8 cellular contexts compared by ENCODE assay signal in genomic region chr1:185317034-185317885, GRCh38.
DNase-seq lines count a peak whose midpoint lies in the region; ATAC-seq, FAIRE-seq and TF ChIP-seq lines count a peak whose summit lies in the region.

Gene IVNS1ABP (minus strand): TSS chr1:185317243. CDS start chr1:185309493, 7,750 bp downstream.

- H3K9me3 ChIP-seq in RWPE2 (ENCODE audit: severe bottlenecking), result no peaks in the 10 kb centered on the region

- H3K27ac ChIP-seq in RWPE2 (ENCODE audit: poor library complexity, severe bottlenecking), result peak within 1 kb of the TSS; percentile 87

- H3K27me3 ChIP-seq in RWPE2 (ENCODE audit: insufficient read depth, poor library complexity, severe bottlenecking), result no peaks in the 10 kb centered on the region

- DNase-seq in ELR (ENCODE audit: low read depth) (peak; percentile 94), H54 (ENCODE audit: insufficient read length, low spot score) (peak; percentile 95), LoVo (ENCODE audit: low spot score) (peak; percentile 96), RWPE2 (ENCODE audit: low spot score) (peak; percentile 92), fibroblast of pulmonary artery (ENCODE audit: low read depth) (peak; percentile 91)
- peak; percentile 93 for DNase-seq in activated T-helper 9 cell treated with anti-CD3 and anti-CD28 coated beads, Interleukin-2, amount 50 U/mL, for 16 hours (ENCODE audit: low read depth)

- peaks cover under 1% of the 10 kb centered on the region for H3K36me3 Mint-ChIP-seq in nephron (ENCODE audit: low read depth)
- H3K36me3 Mint-ChIP-seq in stimulated activated naive CD8-positive, alpha-beta T cell treated with anti-CD3 and anti-CD28 coated beads, Interleukin-15, Interleukin-2, amounts not matched to agents 100 ng/mL and 50 ng/mL, for 24 hours (ENCODE audit: low read depth), result peaks cover 40% of the 10 kb centered on the region

- H3K27ac Mint-ChIP-seq in nephron, result peak within 1 kb of the TSS; percentile 96 to 99 (median 96)
- H3K27ac Mint-ChIP-seq in stimulated activated naive CD8-positive, alpha-beta T cell treated with anti-CD3 and anti-CD28 coated beads, Interleukin-15, Interleukin-2, amounts not matched to agents 100 ng/mL and 50 ng/mL, for 24 hours, result peak within 1 kb of the TSS; percentile 99

- peak; percentile 70 for ATAC-seq in RWPE2 (ENCODE audit: low read depth)

- H3K4me1 Mint-ChIP-seq in nephron, result peaks cover 51% of the 10 kb centered on the region
- H3K4me1 Mint-ChIP-seq in stimulated activated naive CD8-positive, alpha-beta T cell treated with anti-CD3 and anti-CD28 coated beads, Interleukin-15, Interleukin-2, amounts not matched to agents 100 ng/mL and 50 ng/mL, for 24 hours (ENCODE audit: low read depth), result peaks cover 57% of the 10 kb centered on the region

- TF ChIP-seq POLR2A in H54 (IDR thresholded peaks at IDR 0.05; ENCODE audit: low read depth, low read length), result peak; percentile 98

- peaks cover 16% of the 10 kb centered on the region for H3K36me3 ChIP-seq in RWPE2 (ENCODE audit: low read depth)

- peaks cover 41% of the 10 kb centered on the region for H3K4me1 ChIP-seq in RWPE2 (ENCODE audit: insufficient read depth, poor library complexity, severe bottlenecking)

- no peaks in the 10 kb centered on the region for H3K27me3 Mint-ChIP-seq in nephron (ENCODE audit: low read depth)
- no peaks in the 10 kb centered on the region for H3K27me3 Mint-ChIP-seq in stimulated activated naive CD8-positive, alpha-beta T cell treated with anti-CD3 and anti-CD28 coated beads, Interleukin-15, Interleukin-2, amounts not matched to agents 100 ng/mL and 50 ng/mL, for 24 hours

- H3K4me3 Mint-ChIP-seq in nephron, result peak within 1 kb of the TSS; percentile 94 to 99 (median 94)
- H3K4me3 Mint-ChIP-seq in stimulated activated naive CD8-positive, alpha-beta T cell treated with anti-CD3 and anti-CD28 coated beads, Interleukin-15, Interleukin-2, amounts not matched to agents 100 ng/mL and 50 ng/mL, for 24 hours, result peak within 1 kb of the TSS; percentile 94

- H3K4me3 ChIP-seq in RWPE2 (ENCODE audit: severe bottlenecking) (peak within 1 kb of the TSS; percentile 86), fibroblast of pulmonary artery (replicated peaks; ENCODE audit: low read depth, low read length) (peak within 1 kb of the TSS; percentile 94)

- no peak for FAIRE-seq in H54 (lab: Jason Lieb, UNC)

- TF ChIP-seq CTCF in RWPE2 (IDR thresholded peaks at IDR 0.05; ENCODE audit: poor library complexity, severe bottlenecking), result peak; percentile 70
- TF ChIP-seq CTCF in fibroblast of pulmonary artery (IDR thresholded peaks at IDR 0.05; ENCODE audit: low read length, missing control alignments), result peak; percentile 21
- TF ChIP-seq CTCF in nephron (IDR thresholded peaks at IDR 0.05; ENCODE audit: unreplicated experiment in 3 of 3), result no peak

- no peaks in the 10 kb centered on the region for H3K9me3 Mint-ChIP-seq in nephron
- peaks cover 4% of the 10 kb centered on the region for H3K9me3 Mint-ChIP-seq in stimulated activated naive CD8-positive, alpha-beta T cell treated with anti-CD3 and anti-CD28 coated beads, Interleukin-15, Interleukin-2, amounts not matched to agents 100 ng/mL and 50 ng/mL, for 24 hours

Comparison
In these comparisons a context has a peak if more than half of its experiments do, and no peak if none do; other contexts are left out.
1. Peak in every context shown above with its lines: DNase-seq, ATAC-seq, H3K4me3 ChIP-seq and H3K27ac ChIP-seq.
2. CTCF ChIP-seq: peak in RWPE2 (single experiment) and fibroblast of pulmonary artery (single experiment); none in nephron (0 of 3).